Comparison of ENCODE assay signal across 1 cellular context in the genomic region with DNA sequence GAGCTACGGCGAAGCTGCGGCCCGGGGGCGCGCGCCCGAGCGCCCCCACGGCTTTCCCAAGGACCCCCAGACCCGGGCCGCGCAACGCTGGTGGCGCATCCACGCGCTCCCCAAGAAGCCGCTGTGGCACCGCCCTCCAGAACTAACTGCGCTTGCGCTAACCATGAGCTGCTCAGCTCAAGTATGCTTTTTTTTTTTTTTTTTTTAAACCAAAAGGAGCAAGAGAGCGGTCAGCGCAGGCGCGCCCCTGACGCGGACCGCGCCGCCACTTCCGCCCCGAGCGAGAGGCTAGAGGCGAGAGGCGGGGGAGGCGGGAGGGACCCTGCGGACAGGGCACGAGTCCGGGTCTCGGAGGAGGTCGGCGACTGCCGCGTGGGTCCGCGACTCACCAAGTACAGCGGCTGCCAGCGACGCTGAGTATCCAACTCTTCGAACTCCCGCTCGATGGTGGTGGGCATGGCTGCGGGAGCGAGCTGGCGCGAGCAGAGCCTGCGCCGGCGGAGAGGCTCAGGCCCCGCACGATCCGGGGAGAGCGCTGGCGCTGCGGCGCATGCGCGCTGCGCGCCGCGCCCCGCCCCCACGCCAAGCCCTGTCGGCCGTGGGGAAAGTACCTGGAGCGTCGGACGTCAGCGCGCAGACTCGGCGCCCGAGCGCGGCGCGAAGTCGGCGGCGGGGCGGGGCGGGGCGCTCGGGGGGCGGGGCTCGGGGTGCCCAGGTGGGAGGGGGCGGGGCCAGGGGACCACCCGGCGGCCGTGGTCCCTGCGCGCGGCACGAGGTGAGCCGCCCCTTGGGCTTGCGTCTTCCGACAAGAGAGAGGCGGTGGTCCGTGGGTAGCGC.
TF ChIP-seq lines count a peak whose summit lies in the region.

A gene (minus strand): TSS at position 554 of the 837 bp plus-strand sequence. CDS start 96 bp downstream, at position 458.

TF ChIP-seq in K562, 482 proteins besides CTCF, POLR2A, EP300 and RAD21 (continued from another document and continues in another):
- TF ChIP-seq, protein P1, sequence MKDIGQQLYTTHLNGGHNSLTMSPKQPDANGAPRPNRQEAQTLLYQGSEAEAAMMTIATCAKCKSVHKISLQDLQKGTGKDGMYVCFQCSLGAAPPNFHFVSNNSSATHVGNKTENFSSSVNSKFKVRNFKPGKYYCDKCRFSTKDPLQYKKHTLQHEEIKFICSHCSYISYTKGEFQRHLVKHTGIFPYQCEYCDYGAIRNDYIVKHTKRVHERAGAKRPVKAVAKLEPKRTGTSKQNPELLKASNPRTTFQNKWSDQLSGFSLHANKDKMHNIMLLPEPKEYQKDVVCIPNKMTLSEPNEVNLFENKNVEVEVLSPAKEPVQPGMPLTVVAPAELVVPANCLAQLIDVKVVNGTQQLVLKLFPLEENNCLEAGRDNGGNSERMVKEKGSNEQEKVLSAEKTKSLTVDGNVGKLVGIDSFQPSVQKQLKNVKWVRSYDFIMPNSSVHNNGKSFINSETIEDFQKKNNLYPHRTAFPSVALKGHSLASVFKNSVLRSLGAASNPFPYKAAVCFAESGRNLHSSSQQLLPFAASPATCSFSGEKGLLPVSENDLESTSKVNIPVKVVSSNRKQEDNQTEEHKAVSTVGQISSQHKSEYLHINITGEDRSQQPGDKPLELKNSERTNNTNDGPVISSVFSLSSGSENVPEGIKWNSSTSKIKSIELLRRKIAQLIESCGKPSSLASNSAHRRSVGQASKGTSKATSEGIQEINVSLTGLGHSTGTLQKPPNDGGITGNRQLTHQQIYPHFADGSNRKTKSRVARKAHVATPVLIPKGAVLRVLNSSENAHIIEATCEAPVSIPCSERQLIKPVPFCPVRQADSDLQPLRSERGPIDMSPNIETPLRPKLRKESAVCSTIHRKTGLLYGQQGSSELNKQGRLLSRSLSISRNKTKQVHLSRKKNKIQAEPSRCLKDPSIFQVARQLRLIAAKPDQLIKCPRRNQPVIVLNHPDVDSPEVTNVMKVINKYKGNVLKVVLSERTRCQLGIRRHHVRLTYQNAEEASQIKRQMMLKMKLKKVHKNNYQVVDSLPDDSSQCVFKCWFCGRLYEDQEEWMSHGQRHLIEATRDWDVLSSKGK (CRISPR knock-in tag; IDR thresholded peaks at IDR 0.05), result no peak
- TF ChIP-seq, protein P2, sequence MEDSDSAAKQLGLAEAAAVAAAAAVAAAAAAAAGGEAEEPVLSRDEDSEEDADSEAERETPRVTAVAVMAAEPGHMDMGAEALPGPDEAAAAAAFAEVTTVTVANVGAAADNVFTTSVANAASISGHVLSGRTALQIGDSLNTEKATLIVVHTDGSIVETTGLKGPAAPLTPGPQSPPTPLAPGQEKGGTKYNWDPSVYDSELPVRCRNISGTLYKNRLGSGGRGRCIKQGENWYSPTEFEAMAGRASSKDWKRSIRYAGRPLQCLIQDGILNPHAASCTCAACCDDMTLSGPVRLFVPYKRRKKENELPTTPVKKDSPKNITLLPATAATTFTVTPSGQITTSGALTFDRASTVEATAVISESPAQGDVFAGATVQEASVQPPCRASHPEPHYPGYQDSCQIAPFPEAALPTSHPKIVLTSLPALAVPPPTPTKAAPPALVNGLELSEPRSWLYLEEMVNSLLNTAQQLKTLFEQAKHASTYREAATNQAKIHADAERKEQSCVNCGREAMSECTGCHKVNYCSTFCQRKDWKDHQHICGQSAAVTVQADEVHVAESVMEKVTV (CRISPR knock-in tag; IDR thresholded peaks at IDR 0.05), result no peak
- TF ChIP-seq PTRF (tag; IDR thresholded peaks at IDR 0.05) (no peak), SMAD1 (IDR thresholded peaks at IDR 0.05; ENCODE audit: low read depth, low read length, partially characterized antibody) (no peak), ZNF77 (CRISPR knock-in tag; IDR thresholded peaks at IDR 0.05) (no peak), POLR2G (IDR thresholded peaks at IDR 0.05; ENCODE audit: low read depth, low read length) (peak; percentile 98), JUNB (CRISPR knock-in tag; conservative IDR thresholded peaks at IDR 0.05) (no peak), ZBTB8A (IDR thresholded peaks at IDR 0.05; ENCODE audit: partially characterized antibody) (no peak), MAZ (CRISPR knock-in tag; conservative IDR thresholded peaks at IDR 0.05 in 1 of 2, IDR thresholded peaks at IDR 0.05 in 1 of 2) (peak; percentile 63 to 91), MEIS2 (IDR thresholded peaks at IDR 0.05; ENCODE audit: partially characterized antibody) (peak; percentile 83), ZNF311 (CRISPR knock-in tag; IDR thresholded peaks at IDR 0.05) (no peak), ZNF785 (CRISPR knock-in tag; IDR thresholded peaks at IDR 0.05) (no peak), ETV5 (CRISPR knock-in tag; IDR thresholded peaks at IDR 0.05; ENCODE audit: low read depth) (peak; percentile 74; the same call in 1 of the 2 replicates), HDAC3 (IDR thresholded peaks at IDR 0.05; ENCODE audit: borderline replicate concordance, partially characterized antibody) (no peak), ADNP (tag; IDR thresholded peaks at IDR 0.05) (no peak), CC2D1A (IDR thresholded peaks at IDR 0.05) (no peak), TFAM (CRISPR knock-in tag; conservative IDR thresholded peaks at IDR 0.05) (no peak), DIDO1 (tag; IDR thresholded peaks at IDR 0.05; ENCODE audit: low read depth) (no peak), RB1 (IDR thresholded peaks at IDR 0.05; ENCODE audit: low read depth) (peak; percentile 87), CSDE1 (IDR thresholded peaks at IDR 0.05) (peak in 1 of 2 experiments; percentile 28; a peak in 1 of 4 replicates), SOX6 (IDR thresholded peaks at IDR 0.05) (peak; percentile 66), NONO (IDR thresholded peaks at IDR 0.05; ENCODE audit: low read depth in 2 of 2, low read length in 1 of 2) (peak; percentile 78 to 79; a peak in 2 of 4 replicates), HNRNPH1 (optimal IDR thresholded peaks at IDR 0.05; ENCODE audit: low read depth, low read length) (no peak), CAMTA2 (CRISPR knock-in tag; conservative IDR thresholded peaks at IDR 0.05) (peak; percentile 92; the same call in 1 of the 2 replicates), ZNF23 (CRISPR knock-in tag; IDR thresholded peaks at IDR 0.05) (no peak), ZFPM2 (CRISPR knock-in tag; IDR thresholded peaks at IDR 0.05) (no peak), DACH1 (IDR thresholded peaks at IDR 0.05; ENCODE audit: partially characterized antibody) (no peak), CHD2 (IDR thresholded peaks at IDR 0.05; ENCODE audit: low read depth, low read length) (peak; percentile 62), XRCC3 (IDR thresholded peaks at IDR 0.05) (no peak), EZH2 (IDR thresholded peaks at IDR 0.05; ENCODE audit: borderline replicate concordance, low read depth, low read length) (no peak), MEF2D (tag; conservative IDR thresholded peaks at IDR 0.05; ENCODE audit: low read depth) (no peak), MTA2 (IDR thresholded peaks at IDR 0.05; ENCODE audit: low read depth) (no peak), ZNF316 (IDR thresholded peaks at IDR 0.05) (peak; percentile 58), BRD4 (IDR thresholded peaks at IDR 0.05) (no peak; the same call in 1 of the 2 replicates), ZNF12 (CRISPR knock-in tag; IDR thresholded peaks at IDR 0.05) (no peak; the same call in 1 of the 2 replicates), NRF1 (conservative IDR thresholded peaks at IDR 0.05 in 1 of 2, IDR thresholded peaks at IDR 0.05 in 1 of 2) (peak; percentile 94 to 95), FOXA1 (IDR thresholded peaks at IDR 0.05; ENCODE audit: borderline replicate concordance) (no peak), NCOA4 (IDR thresholded peaks at IDR 0.05; ENCODE audit: partially characterized antibody) (no peak)
- TF ChIP-seq, protein P3, sequence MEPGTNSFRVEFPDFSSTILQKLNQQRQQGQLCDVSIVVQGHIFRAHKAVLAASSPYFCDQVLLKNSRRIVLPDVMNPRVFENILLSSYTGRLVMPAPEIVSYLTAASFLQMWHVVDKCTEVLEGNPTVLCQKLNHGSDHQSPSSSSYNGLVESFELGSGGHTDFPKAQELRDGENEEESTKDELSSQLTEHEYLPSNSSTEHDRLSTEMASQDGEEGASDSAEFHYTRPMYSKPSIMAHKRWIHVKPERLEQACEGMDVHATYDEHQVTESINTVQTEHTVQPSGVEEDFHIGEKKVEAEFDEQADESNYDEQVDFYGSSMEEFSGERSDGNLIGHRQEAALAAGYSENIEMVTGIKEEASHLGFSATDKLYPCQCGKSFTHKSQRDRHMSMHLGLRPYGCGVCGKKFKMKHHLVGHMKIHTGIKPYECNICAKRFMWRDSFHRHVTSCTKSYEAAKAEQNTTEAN (CRISPR knock-in tag; IDR thresholded peaks at IDR 0.05), result no peak
- TF ChIP-seq, protein P4, sequence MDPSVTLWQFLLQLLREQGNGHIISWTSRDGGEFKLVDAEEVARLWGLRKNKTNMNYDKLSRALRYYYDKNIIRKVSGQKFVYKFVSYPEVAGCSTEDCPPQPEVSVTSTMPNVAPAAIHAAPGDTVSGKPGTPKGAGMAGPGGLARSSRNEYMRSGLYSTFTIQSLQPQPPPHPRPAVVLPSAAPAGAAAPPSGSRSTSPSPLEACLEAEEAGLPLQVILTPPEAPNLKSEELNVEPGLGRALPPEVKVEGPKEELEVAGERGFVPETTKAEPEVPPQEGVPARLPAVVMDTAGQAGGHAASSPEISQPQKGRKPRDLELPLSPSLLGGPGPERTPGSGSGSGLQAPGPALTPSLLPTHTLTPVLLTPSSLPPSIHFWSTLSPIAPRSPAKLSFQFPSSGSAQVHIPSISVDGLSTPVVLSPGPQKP (CRISPR knock-in tag; IDR thresholded peaks at IDR 0.05), result no peak
- TF ChIP-seq, protein P5, sequence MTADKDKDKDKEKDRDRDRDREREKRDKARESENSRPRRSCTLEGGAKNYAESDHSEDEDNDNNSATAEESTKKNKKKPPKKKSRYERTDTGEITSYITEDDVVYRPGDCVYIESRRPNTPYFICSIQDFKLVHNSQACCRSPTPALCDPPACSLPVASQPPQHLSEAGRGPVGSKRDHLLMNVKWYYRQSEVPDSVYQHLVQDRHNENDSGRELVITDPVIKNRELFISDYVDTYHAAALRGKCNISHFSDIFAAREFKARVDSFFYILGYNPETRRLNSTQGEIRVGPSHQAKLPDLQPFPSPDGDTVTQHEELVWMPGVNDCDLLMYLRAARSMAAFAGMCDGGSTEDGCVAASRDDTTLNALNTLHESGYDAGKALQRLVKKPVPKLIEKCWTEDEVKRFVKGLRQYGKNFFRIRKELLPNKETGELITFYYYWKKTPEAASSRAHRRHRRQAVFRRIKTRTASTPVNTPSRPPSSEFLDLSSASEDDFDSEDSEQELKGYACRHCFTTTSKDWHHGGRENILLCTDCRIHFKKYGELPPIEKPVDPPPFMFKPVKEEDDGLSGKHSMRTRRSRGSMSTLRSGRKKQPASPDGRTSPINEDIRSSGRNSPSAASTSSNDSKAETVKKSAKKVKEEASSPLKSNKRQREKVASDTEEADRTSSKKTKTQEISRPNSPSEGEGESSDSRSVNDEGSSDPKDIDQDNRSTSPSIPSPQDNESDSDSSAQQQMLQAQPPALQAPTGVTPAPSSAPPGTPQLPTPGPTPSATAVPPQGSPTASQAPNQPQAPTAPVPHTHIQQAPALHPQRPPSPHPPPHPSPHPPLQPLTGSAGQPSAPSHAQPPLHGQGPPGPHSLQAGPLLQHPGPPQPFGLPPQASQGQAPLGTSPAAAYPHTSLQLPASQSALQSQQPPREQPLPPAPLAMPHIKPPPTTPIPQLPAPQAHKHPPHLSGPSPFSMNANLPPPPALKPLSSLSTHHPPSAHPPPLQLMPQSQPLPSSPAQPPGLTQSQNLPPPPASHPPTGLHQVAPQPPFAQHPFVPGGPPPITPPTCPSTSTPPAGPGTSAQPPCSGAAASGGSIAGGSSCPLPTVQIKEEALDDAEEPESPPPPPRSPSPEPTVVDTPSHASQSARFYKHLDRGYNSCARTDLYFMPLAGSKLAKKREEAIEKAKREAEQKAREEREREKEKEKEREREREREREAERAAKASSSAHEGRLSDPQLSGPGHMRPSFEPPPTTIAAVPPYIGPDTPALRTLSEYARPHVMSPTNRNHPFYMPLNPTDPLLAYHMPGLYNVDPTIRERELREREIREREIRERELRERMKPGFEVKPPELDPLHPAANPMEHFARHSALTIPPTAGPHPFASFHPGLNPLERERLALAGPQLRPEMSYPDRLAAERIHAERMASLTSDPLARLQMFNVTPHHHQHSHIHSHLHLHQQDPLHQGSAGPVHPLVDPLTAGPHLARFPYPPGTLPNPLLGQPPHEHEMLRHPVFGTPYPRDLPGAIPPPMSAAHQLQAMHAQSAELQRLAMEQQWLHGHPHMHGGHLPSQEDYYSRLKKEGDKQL (CRISPR knock-in tag; IDR thresholded peaks at IDR 0.05; ENCODE audit: borderline replicate concordance), result no peak
- TF ChIP-seq, protein P6, sequence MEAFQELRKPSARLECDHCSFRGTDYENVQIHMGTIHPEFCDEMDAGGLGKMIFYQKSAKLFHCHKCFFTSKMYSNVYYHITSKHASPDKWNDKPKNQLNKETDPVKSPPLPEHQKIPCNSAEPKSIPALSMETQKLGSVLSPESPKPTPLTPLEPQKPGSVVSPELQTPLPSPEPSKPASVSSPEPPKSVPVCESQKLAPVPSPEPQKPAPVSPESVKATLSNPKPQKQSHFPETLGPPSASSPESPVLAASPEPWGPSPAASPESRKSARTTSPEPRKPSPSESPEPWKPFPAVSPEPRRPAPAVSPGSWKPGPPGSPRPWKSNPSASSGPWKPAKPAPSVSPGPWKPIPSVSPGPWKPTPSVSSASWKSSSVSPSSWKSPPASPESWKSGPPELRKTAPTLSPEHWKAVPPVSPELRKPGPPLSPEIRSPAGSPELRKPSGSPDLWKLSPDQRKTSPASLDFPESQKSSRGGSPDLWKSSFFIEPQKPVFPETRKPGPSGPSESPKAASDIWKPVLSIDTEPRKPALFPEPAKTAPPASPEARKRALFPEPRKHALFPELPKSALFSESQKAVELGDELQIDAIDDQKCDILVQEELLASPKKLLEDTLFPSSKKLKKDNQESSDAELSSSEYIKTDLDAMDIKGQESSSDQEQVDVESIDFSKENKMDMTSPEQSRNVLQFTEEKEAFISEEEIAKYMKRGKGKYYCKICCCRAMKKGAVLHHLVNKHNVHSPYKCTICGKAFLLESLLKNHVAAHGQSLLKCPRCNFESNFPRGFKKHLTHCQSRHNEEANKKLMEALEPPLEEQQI (IDR thresholded peaks at IDR 0.05), result no peak
- TF ChIP-seq, protein P7, sequence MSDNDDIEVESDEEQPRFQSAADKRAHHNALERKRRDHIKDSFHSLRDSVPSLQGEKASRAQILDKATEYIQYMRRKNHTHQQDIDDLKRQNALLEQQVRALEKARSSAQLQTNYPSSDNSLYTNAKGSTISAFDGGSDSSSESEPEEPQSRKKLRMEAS (CRISPR knock-in tag; IDR thresholded peaks at IDR 0.05), result peak; percentile 85
- TF ChIP-seq, protein P8, sequence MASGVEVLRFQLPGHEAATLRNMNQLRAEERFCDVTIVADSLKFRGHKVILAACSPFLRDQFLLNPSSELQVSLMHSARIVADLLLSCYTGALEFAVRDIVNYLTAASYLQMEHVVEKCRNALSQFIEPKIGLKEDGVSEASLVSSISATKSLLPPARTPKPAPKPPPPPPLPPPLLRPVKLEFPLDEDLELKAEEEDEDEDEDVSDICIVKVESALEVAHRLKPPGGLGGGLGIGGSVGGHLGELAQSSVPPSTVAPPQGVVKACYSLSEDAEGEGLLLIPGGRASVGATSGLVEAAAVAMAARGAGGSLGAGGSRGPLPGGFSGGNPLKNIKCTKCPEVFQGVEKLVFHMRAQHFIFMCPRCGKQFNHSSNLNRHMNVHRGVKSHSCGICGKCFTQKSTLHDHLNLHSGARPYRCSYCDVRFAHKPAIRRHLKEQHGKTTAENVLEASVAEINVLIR (CRISPR knock-in tag; IDR thresholded peaks at IDR 0.05), result no peak; the same call in 1 of the 2 replicates
